13 cellular contexts compared by ENCODE assay signal in the genomic region with DNA sequence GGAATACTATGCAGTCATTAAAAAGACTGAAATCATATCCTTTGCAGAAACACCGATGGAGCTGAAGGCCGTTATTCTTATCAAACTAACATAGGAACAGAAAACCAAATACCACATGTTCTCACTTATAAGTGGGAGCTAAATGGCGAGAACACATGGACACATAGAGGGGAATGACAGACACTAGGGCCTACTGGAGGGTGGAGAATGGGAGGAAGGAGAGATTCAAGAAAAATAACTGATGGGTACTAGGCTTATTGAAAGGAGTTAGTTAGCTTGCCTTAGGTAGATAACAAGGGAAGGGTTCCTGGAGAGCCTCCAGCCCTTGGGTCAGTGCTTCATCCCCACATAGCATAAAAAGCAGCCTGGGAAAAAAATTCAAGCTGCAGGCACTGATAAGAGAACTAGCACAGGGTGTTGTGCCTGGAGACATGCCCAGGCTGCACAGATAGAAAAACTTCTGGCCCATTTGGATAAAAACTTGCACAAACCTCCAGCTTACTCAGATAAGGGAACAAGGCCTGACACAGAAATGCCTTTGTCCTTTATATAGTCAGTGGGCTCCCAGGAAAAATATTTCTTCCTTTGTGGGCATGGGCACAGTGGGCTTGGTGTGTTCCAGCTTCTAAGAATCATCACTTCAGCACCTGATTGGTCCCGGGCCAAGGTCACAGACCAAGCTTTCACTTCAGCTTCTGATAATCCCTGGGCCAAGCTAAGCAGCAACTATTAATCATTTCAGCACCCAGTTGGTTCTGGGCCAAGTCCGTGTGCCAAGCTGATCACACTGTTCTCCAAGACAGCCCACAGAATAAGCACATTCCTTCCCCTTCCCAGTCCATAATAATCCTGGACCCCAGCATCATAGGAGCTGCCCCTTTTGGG. TPM values are rescaled to one million over a fixed set of nuclear protein-coding genes. Genes with fewer than 3 reads are reported as not detected.
"Had no signal": no experiment of that assay in that cellular context is flagged by ENCODE, and none has a peak within 500 bp of the region (broad histone marks: within the 10 kb centered on the region; RNA-seq: fewer than 3 reads in every experiment).

No MANE protein-coding gene starts in this region.

- H3K36me3 ChIP-seq: esophagus muscularis mucosa had no signal

- H3K27ac ChIP-seq: esophagus muscularis mucosa, parathyroid adenoma had no signal

- H3K79me2 ChIP-seq: parathyroid adenoma had no signal

- H2AFZ ChIP-seq: parathyroid adenoma had no signal

- DNase-seq: activated CD4-positive, alpha-beta T cell treated with anti-CD3 and anti-CD28 coated beads, Interleukin-2, amount 50 U/mL, for 1 hour; activated naive CD8-positive, alpha-beta T cell treated with anti-CD3 and anti-CD28 coated beads, Interleukin-2, amount 10 ng/mL, durations not matched to agents 7 days and 5 days; aorta; naive B cell; stimulated activated CD4-positive, alpha-beta T cell treated with anti-CD3 and anti-CD28 coated beads, Interleukin-4, amount 100 ng/mL, for 4 hours; stimulated activated CD8-positive, alpha-beta memory T cell treated with anti-CD3 and anti-CD28 coated beads, Interleukin-4, amount 100 ng/mL, for 48 hours; stimulated activated naive CD4-positive, alpha-beta T cell treated with Interleukin-2 at 50 U/mL for 16 hours had no signal

- H3K9ac ChIP-seq: parathyroid adenoma had no signal

- H3K4me3 ChIP-seq: esophagus muscularis mucosa had no signal

- H3K4me1 ChIP-seq: esophagus muscularis mucosa, parathyroid adenoma had no signal

- H3K27me3 ChIP-seq: esophagus muscularis mucosa had no signal

- FAIRE-seq: endometrium had no signal

RNA-seq across cellular contexts. Expression of a gene that starts 23.1 kb away (rescaled TPM):
- total RNA-seq: activated CD8-positive, alpha-beta memory T cell treated with anti-CD3 and anti-CD28 coated beads for 36 hours; activated naive CD8-positive, alpha-beta T cell treated with anti-CD3 and anti-CD28 coated beads, Interleukin-2, amount 10 ng/mL, durations not matched to agents 7 days and 5 days; activated T-helper 1 cell treated with anti-CD3 and anti-CD28 coated beads, Interleukin-12 subunit alpha, Interleukin-12 subunit beta, Interleukin-2, Interleukin-4 antibody, amounts not matched to agents 30 ng/mL and 10 ng/mL and 1 ng/mL, durations not matched to agents 14 hours and 24 hours and 36 hours; lung microvascular endothelial cell had no signal
